Comparison of ENCODE assay signal across 8 cellular contexts in the genomic region with DNA sequence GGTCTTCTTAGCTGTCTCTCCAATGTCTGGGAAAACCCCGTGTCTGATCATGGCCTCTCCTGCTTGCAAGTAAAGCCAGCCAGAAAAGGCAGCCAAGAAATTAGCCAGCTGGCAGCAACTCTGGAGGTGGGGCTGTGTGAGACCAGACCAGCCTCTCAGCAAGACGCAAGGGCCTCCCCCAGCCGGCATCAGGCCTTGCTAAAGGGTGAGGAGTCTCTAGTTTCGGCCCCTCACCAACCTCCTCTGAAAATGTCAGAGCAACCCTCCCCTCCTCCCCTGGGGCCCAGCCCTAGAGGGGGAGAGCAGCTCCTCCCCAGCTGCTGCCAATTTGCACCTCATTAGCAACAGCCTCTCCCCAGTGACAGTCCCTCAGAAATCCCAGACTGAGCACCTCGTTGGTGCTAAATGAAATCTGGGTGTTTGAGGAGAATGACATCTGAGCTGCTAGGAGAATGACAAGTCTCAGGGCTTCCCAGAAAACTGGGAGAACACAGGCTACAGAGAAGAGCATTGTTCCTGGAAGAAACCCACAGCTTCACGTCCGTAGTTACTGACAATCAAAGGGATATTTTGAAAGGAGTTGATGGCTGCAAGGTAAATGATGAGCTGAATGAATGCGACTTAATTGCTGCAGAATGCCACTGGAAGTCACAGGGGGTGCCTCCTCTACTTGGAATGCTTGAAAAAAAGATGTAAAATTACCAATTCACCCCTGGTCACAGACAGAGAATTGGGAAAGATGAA. TPM values are rescaled to one million over a fixed set of nuclear protein-coding genes. Genes with fewer than 3 reads are reported as not detected.
DNase-seq lines count a peak whose midpoint lies in the region; ATAC-seq and TF ChIP-seq lines count a peak whose summit lies in the region.

No MANE protein-coding gene starts in this region.

- no peak for TF ChIP-seq CTCF in WERI-Rb-1 (IDR thresholded peaks at IDR 0.05; ENCODE audit: low read depth, low read length)
- no peak for TF ChIP-seq CTCF in vagina (IDR thresholded peaks at IDR 0.05)

- peak; percentile 78 for ATAC-seq in HG02870 (IDR thresholded peaks at IDR 0.05; ENCODE audit: unreplicated experiment)
- ATAC-seq in activated T-cell treated with anti-CD3 and anti-CD28 coated beads, Interleukin-2, amount 50 U/mL, for 72 hours (replicated peaks in 1 of 2), result no peak

- H3K9me3 ChIP-seq in WERI-Rb-1 (ENCODE audit: severe bottlenecking) (no peaks in the 10 kb centered on the region), iPS-15b (ENCODE audit: control insufficient read depth, insufficient read depth, low read length) (no peaks in the 10 kb centered on the region), vagina (no peaks in the 10 kb centered on the region)

- peak overlapping the region; percentile 42 for H3K9ac ChIP-seq in iPS-15b (ENCODE audit: low read depth, low read length)

- H3K36me3 ChIP-seq in WERI-Rb-1 (no peaks in the 10 kb centered on the region), iPS-15b (ENCODE audit: control insufficient read depth, insufficient read depth, low read length) (no peaks in the 10 kb centered on the region), vagina (no peaks in the 10 kb centered on the region)

- H3K27ac ChIP-seq in WERI-Rb-1 (no peak overlapping the region), vagina (no peak overlapping the region)

- H3K36me3 Mint-ChIP-seq in activated T-cell treated with anti-CD3 and anti-CD28 coated beads, Interleukin-2, amount 50 U/mL, for 72 hours (ENCODE audit: insufficient read depth in 2 of 2), result no peaks in the 10 kb centered on the region

- no peak overlapping the region for H3K27ac Mint-ChIP-seq in activated T-cell treated with anti-CD3 and anti-CD28 coated beads, Interleukin-2, amount 50 U/mL, for 72 hours

- H3K9me3 Mint-ChIP-seq in activated T-cell treated with anti-CD3 and anti-CD28 coated beads, Interleukin-2, amount 50 U/mL, for 72 hours, result no peaks in the 10 kb centered on the region

- no peaks in the 10 kb centered on the region for H3K4me1 Mint-ChIP-seq in activated T-cell treated with anti-CD3 and anti-CD28 coated beads, Interleukin-2, amount 50 U/mL, for 72 hours (ENCODE audit: low read depth)

- no peak for TF ChIP-seq POLR2A in vagina (IDR thresholded peaks at IDR 0.05)

- H3K27me3 ChIP-seq in WERI-Rb-1 (ENCODE audit: insufficient read depth, low read depth, severe bottlenecking) (no peaks in the 10 kb centered on the region), iPS-15b (ENCODE audit: control insufficient read depth, insufficient read depth, low read length) (no peaks in the 10 kb centered on the region), vagina (no peaks in the 10 kb centered on the region)

- DNase-seq in ELF-1 (ENCODE audit: low read depth, low spot score), result peak; percentile 92
- peak; percentile 20 for DNase-seq in WERI-Rb-1
- peak; percentile 75 for DNase-seq in ureter (ENCODE audit: low spot score)
- DNase-seq in RPMI8226, result no peak
- DNase-seq in activated T-cell treated with anti-CD3 and anti-CD28 coated beads, Interleukin-2, amount 50 U/mL, for 72 hours, result no peak
- no peak for DNase-seq in vagina (ENCODE audit: extremely low spot score in 2 of 2)

- peaks cover 25% of the 10 kb centered on the region for H3K27me3 Mint-ChIP-seq in activated T-cell treated with anti-CD3 and anti-CD28 coated beads, Interleukin-2, amount 50 U/mL, for 72 hours (ENCODE audit: low read depth)

- H3K4me1 ChIP-seq in iPS-15b (ENCODE audit: control insufficient read depth, insufficient read depth, low read length) (peaks cover 20% of the 10 kb centered on the region), vagina (peaks cover 10% of the 10 kb centered on the region)

- H3K4me3 Mint-ChIP-seq in activated T-cell treated with anti-CD3 and anti-CD28 coated beads, Interleukin-2, amount 50 U/mL, for 72 hours, result no peak overlapping the region

- intact Hi-C loops in vagina (cut with DNase I), result no loop called here

- H3K4me3 ChIP-seq in WERI-Rb-1 (ENCODE audit: low read depth, low read length) (no peak overlapping the region), iPS-15b (ENCODE audit: low read depth, low read length) (peak overlapping the region; percentile 24), vagina (no peak overlapping the region)

RNA-seq across cellular contexts. Expression of a gene that starts 25.9 kb away (rescaled TPM):
- 3.3 TPM for total RNA-seq in ureter
- total RNA-seq in activated T-cell treated with anti-CD3 and anti-CD28 coated beads, Interleukin-2, amount 50 U/mL, for 72 hours, result 10 to 100 TPM; 17.8 to 18.2 TPM
- total RNA-seq in vagina, result 1.2 TPM

Comparison
In these comparisons a context has a peak if more than half of its experiments do, and no peak if none do; other contexts are left out.
1. DNase-seq: peak in ELF-1 (single experiment), WERI-Rb-1 (single experiment) and ureter (single experiment); none in RPMI8226 (single experiment), activated T-cell treated with anti-CD3 and anti-CD28 coated beads, Interleukin-2, amount 50 U/mL, for 72 hours (0 of 2) and vagina (0 of 2).